In the genomic region with DNA sequence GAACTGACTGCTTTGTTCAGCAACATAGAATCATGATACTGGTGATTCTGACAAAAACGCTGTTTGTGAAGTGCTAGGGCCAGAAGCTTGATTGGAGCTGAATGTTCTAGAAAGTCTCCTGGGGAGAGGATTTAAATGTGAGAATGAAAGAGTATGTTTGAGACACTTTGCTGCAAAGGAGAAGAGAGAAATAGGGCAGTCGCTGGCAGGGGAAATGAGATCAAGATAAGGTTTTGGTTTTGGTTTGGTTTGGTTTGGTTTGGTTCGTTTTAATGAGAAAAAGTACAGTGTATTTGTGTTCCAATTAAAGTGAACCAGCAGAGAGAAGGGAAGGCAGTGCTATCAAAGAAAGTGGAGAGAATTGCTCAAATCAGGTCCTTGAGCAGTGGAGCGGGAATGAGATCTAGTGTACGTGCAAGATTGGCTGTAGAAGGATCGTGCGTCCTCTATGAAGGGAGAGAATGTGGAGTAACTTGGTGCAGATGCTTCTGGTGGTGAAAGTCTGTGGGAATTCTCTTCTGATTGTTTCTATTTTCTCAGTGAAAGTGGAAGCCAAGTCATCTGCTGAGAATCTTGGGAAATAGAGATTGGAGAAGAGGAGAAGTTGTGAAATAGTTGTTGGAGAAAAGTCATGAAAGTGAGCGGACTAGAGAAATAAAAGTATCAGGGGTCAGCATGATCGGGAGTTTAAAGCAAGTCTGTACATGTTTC, we compare ENCODE assay signal across 17 cellular contexts.
DNase-seq lines count a peak whose midpoint lies in the region; ATAC-seq, FAIRE-seq and TF ChIP-seq lines count a peak whose summit lies in the region.
"Had no signal": no experiment of that assay in that cellular context is flagged by ENCODE, and none has a peak within 500 bp of the region (broad histone marks: within the 10 kb centered on the region; RNA-seq: fewer than 3 reads in every experiment).

No MANE protein-coding gene starts in this region.

- peak overlapping the region in 1 of 2 donors; percentile 57 for H3K27ac ChIP-seq in coronary artery
- H3K27ac ChIP-seq: epithelial cell of prostate, SJCRH30 had no signal

- intact Hi-C loops in sciatic nerve (cut with DNase I), result no loop called here

- peak; percentile 89 for ATAC-seq in sciatic nerve
- ATAC-seq: HepG2; naive thymus-derived CD8-positive, alpha-beta T cell had no signal

- H3K4me3 ChIP-seq in coronary artery, result peak overlapping the region; percentile 27
- H3K4me3 ChIP-seq: SJCRH30 had no signal

- FAIRE-seq in GM19239 (lab: Jason Lieb, UNC), result peak; percentile 64
- no peak for FAIRE-seq in D721Med (lab: Jason Lieb, UNC)
- FAIRE-seq: HepG2, urothelium cell line had no signal

- TF ChIP-seq CTCF in AG09319 (IDR thresholded peaks at IDR 0.05; ENCODE audit: low read depth, low read length) (no peak), coronary artery (IDR thresholded peaks at IDR 0.05) (no peak), D721Med (IDR thresholded peaks at IDR 0.05; ENCODE audit: insufficient read depth, missing control alignments) (no peak)

- DNase-seq in AG09319 (ENCODE audit: extremely low read depth, low read depth) (peak; percentile 29), GM19239 (ENCODE audit: insufficient read length, low spot score) (peak; percentile 22), coronary artery (ENCODE audit: low spot score) (no peak), sciatic nerve (ENCODE audit: low spot score) (no peak), foreskin melanocyte (no peak), D721Med (ENCODE audit: insufficient read length, low spot score) (no peak), retina (no peak), SKM-1 (lab: John Stamatoyannopoulos, UW; ENCODE audit: unreplicated experiment) (no peak)
- DNase-seq: activated CD4-positive, alpha-beta T cell treated with anti-CD3 and anti-CD28 coated beads, Interleukin-2, amount 50 U/mL, for 1 hour; activated T-cell treated with anti-CD3 and anti-CD28 coated beads, Interleukin-2, amount 50 U/mL, for 24 hours; naive thymus-derived CD8-positive, alpha-beta T cell; NCI-H1092 treated with DMSO at 0.1 percent for 48 hours; SJCRH30; stimulated activated CD4-positive, alpha-beta T cell treated with anti-CD3 and anti-CD28 coated beads, Interleukin-2, amount 100 ng/mL, for 48 hours had no signal

Comparison
In these comparisons a context has a peak if more than half of its experiments do, and no peak if none do; other contexts are left out.
1. DNase-seq: peak in AG09319 (single experiment) and GM19239 (single experiment); none in coronary artery (single experiment), sciatic nerve (single experiment), foreskin melanocyte (single experiment), D721Med (single experiment), retina (single experiment) and SKM-1 (single experiment).